In the genomic region with DNA sequence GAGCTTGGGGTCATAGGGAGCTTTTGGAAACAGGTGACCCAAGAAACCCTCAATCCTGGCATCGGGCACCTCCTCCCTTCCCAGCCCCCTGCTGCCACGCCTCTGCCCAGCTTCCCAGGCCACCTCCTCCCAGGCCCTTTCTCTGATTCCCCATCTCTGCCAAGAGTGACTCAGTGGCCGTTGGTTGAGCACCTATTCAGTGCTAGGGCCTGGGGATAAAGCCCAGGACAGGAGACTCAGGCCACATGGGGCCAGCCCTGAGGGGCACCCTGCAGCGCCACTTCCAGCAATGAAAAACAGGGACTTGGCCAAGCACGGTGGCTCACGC, we compare ENCODE assay signal across 21 cellular contexts.
DNase-seq lines count a peak whose midpoint lies in the region; ATAC-seq, FAIRE-seq and TF ChIP-seq lines count a peak whose summit lies in the region.
"Had no signal": no experiment of that assay in that cellular context is flagged by ENCODE, and none has a peak within 500 bp of the region (broad histone marks: within the 10 kb centered on the region; RNA-seq: fewer than 3 reads in every experiment).

No MANE protein-coding gene starts in this region.

- no peaks in the 10 kb centered on the region for H3K27me3 ChIP-seq in Peyer's patch
- no peaks in the 10 kb centered on the region for H3K27me3 ChIP-seq in H1 (replicated peaks in 1 of 4; ENCODE audit: control insufficient read depth in 3 of 4, extremely low read depth in 1 of 4, insufficient read depth in 3 of 4, low read length in 3 of 4)
- no peaks in the 10 kb centered on the region for H3K27me3 ChIP-seq in naive thymus-derived CD4-positive, alpha-beta T cell (ENCODE audit: control insufficient read depth in 2 of 2, insufficient read depth in 2 of 2, low read length in 2 of 2)
- H3K27me3 ChIP-seq in psoas muscle (ENCODE audit: insufficient read depth in 3 of 3, low read length in 2 of 3), result no peaks in the 10 kb centered on the region
- H3K27me3 ChIP-seq: cardiac muscle cell, heart left ventricle, right atrium auricular region, SJCRH30 had no signal

- H3K56ac ChIP-seq in H1 (replicated peaks; ENCODE audit: insufficient read length, low read depth, low read length), result no peak overlapping the region

- no peak for TF ChIP-seq POLR2A in Peyer's patch (IDR thresholded peaks at IDR 0.05)
- no peak for TF ChIP-seq POLR2A in H1 (IDR thresholded peaks at IDR 0.05; ENCODE audit: control extremely low read depth in 1 of 2, low read depth in 2 of 2, low read length in 2 of 2)

- WGBS in H1 (ENCODE audit: extremely low coverage in 1 of 2, insufficient coverage in 1 of 2, insufficient read length in 1 of 2, insufficient replicate concordance in 2 of 2, low coverage in 1 of 2, low lambda C conversion rate in 2 of 2, missing lambda C conversion rate in 1 of 2), 2 experiments, result 87% methylated on average over 5 of the region's 6 CpGs; no CpG with 5 or more reads in 1 of the 2 experiments
- WGBS in psoas muscle, 3 donors, result 89 to 93% (median 91%) methylated on average over 6 of the region's 6 CpGs

- H4K91ac ChIP-seq in H1 (replicated peaks; ENCODE audit: insufficient read length, low read length), result no peak overlapping the region

- H3K27ac ChIP-seq in Peyer's patch (peak overlapping the region in 3 of 4 donors; percentile 79 to 92 (median 87)), H1 (ENCODE audit: low read depth, low read length) (no peak overlapping the region; the same call in 1 of the 2 replicates), substantia nigra (ENCODE audit: low read depth, low read length, poor library complexity, severe bottlenecking) (peak overlapping the region; percentile 100), psoas muscle (no peak overlapping the region)
- peak overlapping the region; percentile 38 for H3K27ac ChIP-seq in naive thymus-derived CD4-positive, alpha-beta T cell (ENCODE audit: low read depth, low read length)
- H3K27ac ChIP-seq: cardiac muscle cell, right atrium auricular region, SJCRH30 had no signal

- peak overlapping the region in 4 of 9 donors; percentile 10 to 33 (median 24) for H3K27ac Mint-ChIP-seq in naive thymus-derived CD4-positive, alpha-beta T cell
- H3K27ac Mint-ChIP-seq: activated CD8-positive, alpha-beta T cell treated with anti-CD3 and anti-CD28 coated beads, Interleukin-2, amount 10 ng/mL, durations not matched to agents 7 days and 5 days; activated T-cell treated with anti-CD3 and anti-CD28 coated beads, Interleukin-2, amount 50 U/mL, for 72 hours; WTC11 had no signal

- H3K9me3 Mint-ChIP-seq in naive thymus-derived CD4-positive, alpha-beta T cell, result no peaks in the 10 kb centered on the region
- H3K9me3 Mint-ChIP-seq: activated T-cell treated with anti-CD3 and anti-CD28 coated beads, Interleukin-2, amount 50 U/mL, for 72 hours; stimulated activated naive CD8-positive, alpha-beta T cell treated with anti-CD3 and anti-CD28 coated beads, Interleukin-15, amount 100 ng/mL, for 72 hours; WTC11 had no signal

- no peak overlapping the region for H3K4me3 Mint-ChIP-seq in naive thymus-derived CD4-positive, alpha-beta T cell
- H3K4me3 Mint-ChIP-seq: activated CD8-positive, alpha-beta T cell treated with anti-CD3 and anti-CD28 coated beads, Interleukin-2, amount 10 ng/mL, durations not matched to agents 7 days and 5 days; activated T-cell treated with anti-CD3 and anti-CD28 coated beads, Interleukin-2, amount 50 U/mL, for 72 hours; stimulated activated naive CD8-positive, alpha-beta T cell treated with anti-CD3 and anti-CD28 coated beads, Interleukin-15, amount 100 ng/mL, for 72 hours; WTC11 had no signal

- H4K20me1 ChIP-seq in H1 (replicated peaks in 1 of 2; ENCODE audit: control insufficient read depth in 1 of 2, insufficient read depth in 2 of 2, low read length in 2 of 2), result peaks cover 19 to 30% of the 10 kb centered on the region in 2 experiments

- H3K4me3 ChIP-seq in Peyer's patch (no peak overlapping the region), H1 (ENCODE audit: extremely low read depth in 1 of 4, insufficient read depth in 2 of 4, low read depth in 3 of 4, low read length in 4 of 4) (no peak overlapping the region), psoas muscle (no peak overlapping the region)
- H3K4me3 ChIP-seq in naive thymus-derived CD4-positive, alpha-beta T cell (ENCODE audit: low read length), result no peak overlapping the region
- H3K4me3 ChIP-seq: cardiac muscle cell, heart left ventricle, right atrium auricular region, SJCRH30 had no signal

- H4K5ac ChIP-seq in H1 (ENCODE audit: insufficient read length, low read depth, low read length), result no peak overlapping the region

- no peak overlapping the region for H3K9ac ChIP-seq in H1 (replicated peaks in 1 of 4; ENCODE audit: extremely low read depth in 1 of 4, low read depth in 3 of 4, low read length in 3 of 4)

- FAIRE-seq in H1 (lab: Jason Lieb, UNC), result no peak

- no peaks in the 10 kb centered on the region for H3K27me3 Mint-ChIP-seq in naive thymus-derived CD4-positive, alpha-beta T cell
- H3K27me3 Mint-ChIP-seq: stimulated activated naive CD8-positive, alpha-beta T cell treated with anti-CD3 and anti-CD28 coated beads, Interleukin-15, amount 100 ng/mL, for 72 hours had no signal

- H2AK5ac ChIP-seq in H1 (ENCODE audit: low read depth, low read length), result no peak overlapping the region

- peak overlapping the region; percentile 22; the same call in 1 of the 2 replicates for H4K8ac ChIP-seq in H1 (ENCODE audit: extremely low read depth, insufficient read depth, low read length)

- H3K4me1 Mint-ChIP-seq in naive thymus-derived CD4-positive, alpha-beta T cell, result peaks cover 4 to 21% (median 14%) of the 10 kb centered on the region in 7 donors

- H3K36me3 ChIP-seq in Peyer's patch (peaks cover 0 to 7% (median 0%) of the 10 kb centered on the region in 3 donors), H1 (ENCODE audit: control insufficient read depth in 2 of 4, insufficient read depth in 4 of 4, low read length in 3 of 4) (peaks cover 0 to 3% (median 0%) of the 10 kb centered on the region in 4 experiments; a peak in 1 of 8 replicates), psoas muscle (ENCODE audit: insufficient read depth in 1 of 2, low read depth in 1 of 2) (no peaks in the 10 kb centered on the region)
- H3K36me3 ChIP-seq in naive thymus-derived CD4-positive, alpha-beta T cell (ENCODE audit: control insufficient read depth in 2 of 3, insufficient read depth in 3 of 3, low read length in 3 of 3), result peaks cover 0 to 72% (median 5%) of the 10 kb centered on the region in 3 experiments
- H3K36me3 ChIP-seq: cardiac muscle cell, right atrium auricular region, SJCRH30 had no signal

- no peak for TF ChIP-seq RAD21 in H1 (IDR thresholded peaks at IDR 0.05 in 1 of 2, conservative IDR thresholded peaks at IDR 0.05 in 1 of 2; ENCODE audit: low read depth in 2 of 2, low read length in 2 of 2)

- no peak for ATAC-seq in naive thymus-derived CD4-positive, alpha-beta T cell
- no peak for ATAC-seq in psoas muscle
- ATAC-seq: activated CD8-positive, alpha-beta T cell treated with anti-CD3 and anti-CD28 coated beads, Interleukin-2, amount 10 ng/mL, durations not matched to agents 7 days and 5 days; activated T-cell treated with anti-CD3 and anti-CD28 coated beads, Interleukin-2, amount 50 U/mL, for 72 hours; heart left ventricle; stimulated activated naive CD8-positive, alpha-beta T cell treated with anti-CD3 and anti-CD28 coated beads, Interleukin-15, amount 100 ng/mL, for 72 hours; WTC11 had no signal

- no peaks in the 10 kb centered on the region for H3K9me3 ChIP-seq in Peyer's patch
- no peaks in the 10 kb centered on the region for H3K9me3 ChIP-seq in H1 (ENCODE audit: insufficient read depth in 2 of 2, low read depth in 1 of 2, low read length in 1 of 2)
- no peaks in the 10 kb centered on the region for H3K9me3 ChIP-seq in naive thymus-derived CD4-positive, alpha-beta T cell (ENCODE audit: control insufficient read depth in 2 of 3, low read length in 3 of 3)
- H3K9me3 ChIP-seq in psoas muscle, result no peaks in the 10 kb centered on the region
- H3K9me3 ChIP-seq: heart left ventricle, right atrium auricular region, SJCRH30 had no signal

- DNase-seq in Peyer's patch, result no peak
- DNase-seq in H1 (ENCODE audit: low read depth in 1 of 2, low spot score in 2 of 2), result no peak
- DNase-seq in naive thymus-derived CD4-positive, alpha-beta T cell, result no peak
- peak in 1 of 49 donors; percentile 43 for DNase-seq in substantia nigra (lab: John Stamatoyannopoulos, UW)
- DNase-seq in glomerular visceral epithelial cell (ENCODE audit: extremely low spot score), result no peak
- DNase-seq in psoas muscle, result no peak
- DNase-seq in activated CD4-positive, alpha-beta T cell treated with anti-CD3 and anti-CD28 coated beads for 4 hours, result no peak
- DNase-seq: activated CD8-positive, alpha-beta T cell treated with anti-CD3 and anti-CD28 coated beads, Interleukin-2, amount 10 ng/mL, durations not matched to agents 7 days and 5 days; activated T-cell treated with anti-CD3 and anti-CD28 coated beads, Interleukin-2, amount 50 U/mL, for 72 hours; effector memory CD4-positive, alpha-beta T cell; GDM1; Karpas-422; mesendoderm; NCI-H1092 treated with DMSO at 0.1 percent for 48 hours; SJCRH30; stimulated activated naive CD8-positive, alpha-beta T cell treated with anti-CD3 and anti-CD28 coated beads, Interleukin-15, amount 100 ng/mL, for 72 hours; T-helper 2 cell had no signal

- no peak for TF ChIP-seq EP300 in H1 (IDR thresholded peaks at IDR 0.05; ENCODE audit: borderline replicate concordance in 1 of 2, low read depth in 2 of 2, low read length in 2 of 2)

- H3K79me2 ChIP-seq in H1 (ENCODE audit: control insufficient read depth in 1 of 2, insufficient read depth in 2 of 2, low read length in 2 of 2), result peaks cover 0 to 28% of the 10 kb centered on the region in 2 experiments; a peak in 1 of 4 replicates

- CTCF ChIA-PET in H1 (lab: Charles Lee; ENCODE audit: partially characterized antibody), result interaction anchor here (0.9 to 4.6 kb wide), 10 partner anchors 10 to 474 kb away, joined by 3 to 19 read pairs (median 4); no protein-coding TSS in a partner anchor
- CTCF ChIA-PET in naive thymus-derived CD4-positive, alpha-beta T cell (lab: Charles Lee), result interaction anchor here (0.6 kb wide), 1 partner anchor 242 kb away, joined by 4 read pairs; no protein-coding TSS in a partner anchor

- H2BK120ac ChIP-seq in H1 (replicated peaks; ENCODE audit: low read depth, low read length), result no peak overlapping the region

- H3K4me1 ChIP-seq in Peyer's patch (peaks cover 0 to 95% (median 21%) of the 10 kb centered on the region in 4 donors), H1 (replicated peaks in 1 of 4; ENCODE audit: control insufficient read depth in 3 of 4, insufficient read depth in 4 of 4, low read length in 3 of 4) (peaks cover 0 to 32% (median 21%) of the 10 kb centered on the region in 4 experiments; a peak in 6 of 7 replicates), psoas muscle (no peaks in the 10 kb centered on the region)
- H3K4me1 ChIP-seq in naive thymus-derived CD4-positive, alpha-beta T cell (ENCODE audit: control insufficient read depth in 2 of 2, insufficient read depth in 2 of 2, low read length in 2 of 2), result no peaks in the 10 kb centered on the region
- H3K4me1 ChIP-seq: SJCRH30 had no signal

- no peak overlapping the region for H2BK5ac ChIP-seq in H1 (ENCODE audit: low read depth, low read length)

- H3K23ac ChIP-seq in H1 (ENCODE audit: insufficient read length), result no peak overlapping the region

- H2BK20ac ChIP-seq in H1 (ENCODE audit: low read length), result no peak overlapping the region

- POLR2A ChIA-PET in H1 (lab: Charles Lee; ENCODE audit: partially characterized antibody), result interaction anchor here (1.7 to 4.1 kb wide), 3 partner anchors 8 to 15 kb away, joined by 3 to 21 read pairs (median 6); no protein-coding TSS in a partner anchor
- POLR2A ChIA-PET in naive thymus-derived CD4-positive, alpha-beta T cell (lab: Charles Lee), result no interaction called here

- no peak overlapping the region for H3K4me2 ChIP-seq in H1 (ENCODE audit: insufficient read depth in 1 of 2, low read depth in 2 of 2, low read length in 2 of 2)

- peaks cover 15% of the 10 kb centered on the region for H3K79me1 ChIP-seq in H1 (ENCODE audit: low read depth, low read length)

- H3K23me2 ChIP-seq in H1 (ENCODE audit: low read depth, low read length), result no peaks in the 10 kb centered on the region

- intact Hi-C loops in naive thymus-derived CD4-positive, alpha-beta T cell (cut with micrococcal nuclease), result no loop called here
- intact Hi-C loops in psoas muscle (cut with DNase I), result no loop called here

- H3K14ac ChIP-seq in H1 (ENCODE audit: insufficient read length), result no peak overlapping the region

- H2AFZ ChIP-seq in H1 (ENCODE audit: low read length), result no peak overlapping the region

- no peak overlapping the region for H2BK12ac ChIP-seq in H1 (ENCODE audit: low read depth, low read length)

- no peak overlapping the region for H3K4ac ChIP-seq in H1 (replicated peaks; ENCODE audit: insufficient read length, low read depth, low read length)

- no peak overlapping the region for H2BK15ac ChIP-seq in H1 (ENCODE audit: low read length)

- H3K36me3 Mint-ChIP-seq in naive thymus-derived CD4-positive, alpha-beta T cell, result peaks cover 0 to 8% (median 0%) of the 10 kb centered on the region in 5 donors

- H3K18ac ChIP-seq in H1 (ENCODE audit: extremely low read depth, low read length), result no peak overlapping the region

- TF ChIP-seq CTCF in Peyer's patch (IDR thresholded peaks at IDR 0.05) (no peak), H1 (IDR thresholded peaks at IDR 0.05; ENCODE audit: control extremely low read depth in 1 of 3, insufficient read depth in 1 of 3, low read depth in 1 of 3, low read length in 3 of 3) (no peak), psoas muscle (IDR thresholded peaks at IDR 0.05) (no peak)

Comparison
In these comparisons a context has a peak if more than half of its experiments do, and no peak if none do; other contexts are left out.
1. H3K27ac ChIP-seq: peak in Peyer's patch (3 of 4), naive thymus-derived CD4-positive, alpha-beta T cell (single experiment) and substantia nigra (single experiment); none in H1 (single experiment) and psoas muscle (single experiment).